Comparison of ENCODE assay signal across 11 cellular contexts in genomic region chr3:37765591-37766219, GRCh38.
DNase-seq lines count a peak whose midpoint lies in the region; ATAC-seq, FAIRE-seq and TF ChIP-seq lines count a peak whose summit lies in the region.
"Had no signal": no experiment of that assay in that cellular context is flagged by ENCODE, and none has a peak within 500 bp of the region (broad histone marks: within the 10 kb centered on the region; RNA-seq: fewer than 3 reads in every experiment).

No MANE protein-coding gene starts in this region.

- no peak for TF ChIP-seq POLR2A in body of pancreas (IDR thresholded peaks at IDR 0.05)

- no peak for TF ChIP-seq CTCF in body of pancreas (IDR thresholded peaks at IDR 0.05)
- no peak for TF ChIP-seq CTCF in kidney (IDR thresholded peaks at IDR 0.05; ENCODE audit: borderline replicate concordance, extremely low read depth, insufficient read depth)

- H3K36me3 ChIP-seq in body of pancreas (replicated peaks in 1 of 2; ENCODE audit: insufficient read depth in 1 of 2, low read depth in 2 of 2) (no peaks in the 10 kb centered on the region), kidney (ENCODE audit: control insufficient read depth in 1 of 2, insufficient read depth in 2 of 2, low read length in 2 of 2) (no peaks in the 10 kb centered on the region), rectal smooth muscle tissue (ENCODE audit: control insufficient read depth, insufficient read depth, low read length) (no peaks in the 10 kb centered on the region)
- H3K36me3 ChIP-seq: Peyer's patch had no signal

- H3K4me1 ChIP-seq in body of pancreas (peaks cover 58% of the 10 kb centered on the region), kidney (ENCODE audit: control insufficient read depth in 1 of 2, insufficient read depth in 1 of 2, low read depth in 1 of 2, low read length in 2 of 2) (peaks cover 30 to 40% of the 10 kb centered on the region in 2 donors), rectal smooth muscle tissue (ENCODE audit: control insufficient read depth, insufficient read depth, low read length) (peaks cover 16% of the 10 kb centered on the region)
- H3K4me1 ChIP-seq: Peyer's patch had no signal

- H3K9me3 ChIP-seq in body of pancreas, result no peaks in the 10 kb centered on the region
- no peaks in the 10 kb centered on the region for H3K9me3 ChIP-seq in kidney (ENCODE audit: control insufficient read depth in 1 of 2, low read length in 2 of 2)
- H3K9me3 ChIP-seq: Peyer's patch had no signal

- no peak overlapping the region for H3K4me3 ChIP-seq in body of pancreas
- no peak overlapping the region for H3K4me3 ChIP-seq in kidney (ENCODE audit: low read length in 2 of 2)
- no peak overlapping the region for H3K4me3 ChIP-seq in rectal smooth muscle tissue (ENCODE audit: low read length)
- H3K4me3 ChIP-seq: Peyer's patch had no signal

- H3K9ac ChIP-seq in kidney (ENCODE audit: low read length in 2 of 2), result no peak overlapping the region
- no peak overlapping the region for H3K9ac ChIP-seq in rectal smooth muscle tissue (ENCODE audit: low read length)

- ATAC-seq in body of pancreas, result peak; percentile 4
- no peak for ATAC-seq in GM19324 (IDR thresholded peaks at IDR 0.05; ENCODE audit: low FRiP score, unreplicated experiment)
- ATAC-seq in HG03521 (IDR thresholded peaks at IDR 0.05; ENCODE audit: unreplicated experiment), result no peak
- ATAC-seq: activated T-helper 17 cell treated with anti-CD3 and anti-CD28 coated beads, Interleukin-2, amount 50 U/mL, for 72 hours had no signal

- WGBS in body of pancreas, 2 donors, result 62 to 67% methylated on average over 15 of the region's 15 CpGs

- intact Hi-C loops in body of pancreas (cut with DNase I), result no loop called here
- intact Hi-C loops in kidney (cut with DNase I), result no loop called here

- no peak for FAIRE-seq in kidney (lab: Jason Lieb, UNC)

- peak; percentile 3 for DNase-seq in EL
- DNase-seq in body of pancreas, result peak in 3 of 4 donors; percentile 20 to 57 (median 37)
- peak; percentile 84 for DNase-seq in kidney
- no peak for DNase-seq in NCI-H1417 treated with DMSO at 0.1 percent for 48 hours (lab: John Stamatoyannopoulos, UW)
- DNase-seq in DMS153 (lab: John Stamatoyannopoulos, UW), result no peak
- DNase-seq: NCI-H2081 had no signal

- H3K27me3 ChIP-seq in body of pancreas, result no peaks in the 10 kb centered on the region
- no peaks in the 10 kb centered on the region for H3K27me3 ChIP-seq in rectal smooth muscle tissue (ENCODE audit: control insufficient read depth, insufficient read depth, low read length)
- H3K27me3 ChIP-seq: Peyer's patch had no signal

- H3K27ac ChIP-seq in body of pancreas (peak overlapping the region in 2 of 4 donors; percentile 11 to 35), kidney (ENCODE audit: low read depth in 2 of 2, low read length in 2 of 2) (peak overlapping the region; percentile 20 to 82), rectal smooth muscle tissue (ENCODE audit: low read depth, low read length) (peak overlapping the region; percentile 66)

Comparison
In these comparisons a context has a peak if more than half of its experiments do, and no peak if none do; other contexts are left out.
1. DNase-seq: peak in EL (single experiment), body of pancreas (3 of 4) and kidney (single experiment); none in NCI-H1417 treated with DMSO at 0.1 percent for 48 hours (single experiment) and DMS153 (single experiment).